8 cellular contexts compared by ENCODE assay signal in the genomic region with DNA sequence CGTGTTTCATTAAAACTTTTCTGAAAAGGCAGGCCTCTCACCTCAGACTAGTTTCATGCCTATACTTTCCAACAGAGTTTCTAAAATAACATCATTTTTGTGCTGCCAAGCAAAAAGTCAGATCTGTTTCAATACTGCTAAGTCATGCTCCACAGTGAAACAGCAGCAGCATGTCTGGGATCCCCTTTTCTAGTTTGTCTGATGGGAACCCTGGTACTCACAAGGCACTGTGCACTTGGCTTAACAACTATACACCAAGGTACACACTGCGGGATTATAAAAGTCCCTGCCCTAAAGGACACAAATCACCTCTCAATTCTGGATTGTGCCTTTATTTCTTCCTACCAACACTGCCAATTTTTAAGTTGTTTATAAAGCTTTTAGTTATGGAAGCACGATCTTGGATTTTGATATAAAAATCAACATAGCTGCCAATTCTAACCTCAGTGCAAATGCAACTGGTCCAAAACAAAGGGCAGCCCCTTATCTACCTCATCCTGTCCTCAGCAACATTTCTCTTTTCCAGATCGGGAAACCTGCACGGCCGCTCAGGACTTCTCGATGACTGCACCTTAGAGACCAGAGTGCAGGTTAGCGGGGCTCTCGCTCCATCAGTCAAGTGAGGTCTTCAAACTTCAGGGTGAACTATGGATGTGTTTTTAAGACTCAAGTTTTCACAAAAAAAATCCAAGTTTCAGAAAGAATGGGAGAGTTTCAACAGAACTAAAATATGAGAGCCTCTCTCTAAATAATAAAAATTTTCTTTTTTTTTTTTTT. TPM values are rescaled to one million over a fixed set of nuclear protein-coding genes. Genes with fewer than 3 reads are reported as not detected.
DNase-seq lines count a peak whose midpoint lies in the region; ATAC-seq and TF ChIP-seq lines count a peak whose summit lies in the region.

No MANE protein-coding gene starts in this region.

- H3K27me3 ChIP-seq in right atrium auricular region: no peaks in the 10 kb centered on the region
- no peaks in the 10 kb centered on the region for H3K27me3 ChIP-seq in liver (ENCODE audit: control insufficient read depth in 4 of 4, insufficient read depth in 4 of 4, low read length in 3 of 4)
- no peaks in the 10 kb centered on the region for H3K27me3 ChIP-seq in vagina

- H3K9me3 ChIP-seq in right atrium auricular region (no peaks in the 10 kb centered on the region), liver (ENCODE audit: control insufficient read depth in 4 of 4, low read length in 3 of 4) (no peaks in the 10 kb centered on the region), vagina (no peaks in the 10 kb centered on the region)

- ATAC-seq in left ventricle myocardium superior: no peak
- no peak for ATAC-seq in activated CD8-positive, alpha-beta T cell treated with anti-CD3 and anti-CD28 coated beads for 36 hours
- ATAC-seq in HG02623 (IDR thresholded peaks at IDR 0.05; ENCODE audit: unreplicated experiment): no peak
- ATAC-seq in HG03097 (IDR thresholded peaks at IDR 0.05; ENCODE audit: low FRiP score, unreplicated experiment): no peak

- H3K9me3 Mint-ChIP-seq in activated CD8-positive, alpha-beta T cell treated with anti-CD3 and anti-CD28 coated beads for 36 hours: no peaks in the 10 kb centered on the region

- H3K27ac ChIP-seq in right atrium auricular region: peak overlapping the region; percentile 34 to 100
- peak overlapping the region; percentile 42 to 74 for H3K27ac ChIP-seq in liver (ENCODE audit: low read depth in 1 of 2, low read length in 2 of 2)
- H3K27ac ChIP-seq in vagina: peak overlapping the region; percentile 100

- H3K36me3 ChIP-seq in right atrium auricular region: peaks cover 27% of the 10 kb centered on the region
- H3K36me3 ChIP-seq in liver (ENCODE audit: control insufficient read depth in 4 of 4, insufficient read depth in 3 of 4, low read depth in 1 of 4, low read length in 3 of 4): peaks cover 0 to 20% (median 15%) of the 10 kb centered on the region in 4 donors
- H3K36me3 ChIP-seq in vagina: peaks cover 3 to 19% of the 10 kb centered on the region in 2 donors

- peaks cover 27% of the 10 kb centered on the region for H3K36me3 Mint-ChIP-seq in activated CD8-positive, alpha-beta T cell treated with anti-CD3 and anti-CD28 coated beads for 36 hours (ENCODE audit: low read depth)

- intact Hi-C loops in left ventricle myocardium superior (cut with micrococcal nuclease): no loop called here
- intact Hi-C loops in activated CD8-positive, alpha-beta T cell treated with anti-CD3 and anti-CD28 coated beads for 36 hours (cut with micrococcal nuclease): no loop called here
- intact Hi-C loops in vagina (cut with DNase I): no loop called here

- no peak for TF ChIP-seq CTCF in right atrium auricular region (IDR thresholded peaks at IDR 0.05)
- TF ChIP-seq CTCF in activated CD8-positive, alpha-beta T cell treated with anti-CD3 and anti-CD28 coated beads for 36 hours (IDR thresholded peaks at IDR 0.05): no peak
- TF ChIP-seq CTCF in liver (IDR thresholded peaks at IDR 0.05; ENCODE audit: low read depth, low read length, missing input control): no peak
- TF ChIP-seq CTCF in vagina (IDR thresholded peaks at IDR 0.05): no peak

- peaks cover 40% of the 10 kb centered on the region for H3K4me1 Mint-ChIP-seq in activated CD8-positive, alpha-beta T cell treated with anti-CD3 and anti-CD28 coated beads for 36 hours (ENCODE audit: low read depth)

- peak overlapping the region; percentile 87 for H3K4me3 Mint-ChIP-seq in activated CD8-positive, alpha-beta T cell treated with anti-CD3 and anti-CD28 coated beads for 36 hours

- H3K4me3 ChIP-seq in right atrium auricular region: no peak overlapping the region
- no peak overlapping the region for H3K4me3 ChIP-seq in liver (ENCODE audit: low read depth in 1 of 3, low read length in 3 of 3)
- no peak overlapping the region for H3K4me3 ChIP-seq in vagina

- no peak for DNase-seq in right atrium auricular region (ENCODE audit: low spot score)
- DNase-seq in left ventricle myocardium superior: no peak
- peak; percentile 11 for DNase-seq in activated CD8-positive, alpha-beta T cell treated with anti-CD3 and anti-CD28 coated beads for 36 hours
- DNase-seq in vagina (ENCODE audit: extremely low spot score in 2 of 2): no peak
- no peak for DNase-seq in superior temporal gyrus (ENCODE audit: extremely low spot score)

- POLR2A ChIA-PET in activated CD8-positive, alpha-beta T cell treated with anti-CD3 and anti-CD28 coated beads for 36 hours (lab: Charles Lee): interaction anchor here (0.6 to 7.1 kb wide), 2 partner anchors 13 to 56 kb away, joined by 3 to 95 read pairs; no protein-coding TSS in a partner anchor

- H3K4me1 ChIP-seq in right atrium auricular region: peaks cover 0 to 35% of the 10 kb centered on the region in 2 donors
- peaks cover 1 to 33% (median 13%) of the 10 kb centered on the region in 4 donors for H3K4me1 ChIP-seq in liver (ENCODE audit: control insufficient read depth in 4 of 4, insufficient read depth in 4 of 4, low read length in 3 of 4)
- H3K4me1 ChIP-seq in vagina: peaks cover 37% of the 10 kb centered on the region

- WGBS in liver: 52% methylated on average over 9 of the region's 9 CpGs

- CTCF ChIA-PET in activated CD8-positive, alpha-beta T cell treated with anti-CD3 and anti-CD28 coated beads for 36 hours (lab: Charles Lee): interaction anchor here (1.4 to 2.1 kb wide), 3 partner anchors 10 to 227 kb away, joined by 3 to 7 read pairs (median 3); no protein-coding TSS in a partner anchor

- no peaks in the 10 kb centered on the region for H3K27me3 Mint-ChIP-seq in activated CD8-positive, alpha-beta T cell treated with anti-CD3 and anti-CD28 coated beads for 36 hours

- TF ChIP-seq POLR2A in vagina (IDR thresholded peaks at IDR 0.05): no peak

- TF ChIP-seq RAD21 in liver (IDR thresholded peaks at IDR 0.05): no peak

- H3K9ac ChIP-seq in liver (ENCODE audit: low read depth in 1 of 2, low read length in 2 of 2): peak overlapping the region in 1 of 2 donors; percentile 47

- H3K27ac Mint-ChIP-seq in activated CD8-positive, alpha-beta T cell treated with anti-CD3 and anti-CD28 coated beads for 36 hours: peak overlapping the region; percentile 31

TF ChIP-seq in liver, 16 proteins besides CTCF, POLR2A, EP300 and RAD21:
- TF ChIP-seq YY1 (IDR thresholded peaks at IDR 0.05) (peak; percentile 64), FOXA1 (IDR thresholded peaks at IDR 0.05) (no peak)
- TF ChIP-seq, protein P1, sequence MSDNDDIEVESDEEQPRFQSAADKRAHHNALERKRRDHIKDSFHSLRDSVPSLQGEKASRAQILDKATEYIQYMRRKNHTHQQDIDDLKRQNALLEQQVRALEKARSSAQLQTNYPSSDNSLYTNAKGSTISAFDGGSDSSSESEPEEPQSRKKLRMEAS (IDR thresholded peaks at IDR 0.05): no peak
- TF ChIP-seq, protein P2, sequence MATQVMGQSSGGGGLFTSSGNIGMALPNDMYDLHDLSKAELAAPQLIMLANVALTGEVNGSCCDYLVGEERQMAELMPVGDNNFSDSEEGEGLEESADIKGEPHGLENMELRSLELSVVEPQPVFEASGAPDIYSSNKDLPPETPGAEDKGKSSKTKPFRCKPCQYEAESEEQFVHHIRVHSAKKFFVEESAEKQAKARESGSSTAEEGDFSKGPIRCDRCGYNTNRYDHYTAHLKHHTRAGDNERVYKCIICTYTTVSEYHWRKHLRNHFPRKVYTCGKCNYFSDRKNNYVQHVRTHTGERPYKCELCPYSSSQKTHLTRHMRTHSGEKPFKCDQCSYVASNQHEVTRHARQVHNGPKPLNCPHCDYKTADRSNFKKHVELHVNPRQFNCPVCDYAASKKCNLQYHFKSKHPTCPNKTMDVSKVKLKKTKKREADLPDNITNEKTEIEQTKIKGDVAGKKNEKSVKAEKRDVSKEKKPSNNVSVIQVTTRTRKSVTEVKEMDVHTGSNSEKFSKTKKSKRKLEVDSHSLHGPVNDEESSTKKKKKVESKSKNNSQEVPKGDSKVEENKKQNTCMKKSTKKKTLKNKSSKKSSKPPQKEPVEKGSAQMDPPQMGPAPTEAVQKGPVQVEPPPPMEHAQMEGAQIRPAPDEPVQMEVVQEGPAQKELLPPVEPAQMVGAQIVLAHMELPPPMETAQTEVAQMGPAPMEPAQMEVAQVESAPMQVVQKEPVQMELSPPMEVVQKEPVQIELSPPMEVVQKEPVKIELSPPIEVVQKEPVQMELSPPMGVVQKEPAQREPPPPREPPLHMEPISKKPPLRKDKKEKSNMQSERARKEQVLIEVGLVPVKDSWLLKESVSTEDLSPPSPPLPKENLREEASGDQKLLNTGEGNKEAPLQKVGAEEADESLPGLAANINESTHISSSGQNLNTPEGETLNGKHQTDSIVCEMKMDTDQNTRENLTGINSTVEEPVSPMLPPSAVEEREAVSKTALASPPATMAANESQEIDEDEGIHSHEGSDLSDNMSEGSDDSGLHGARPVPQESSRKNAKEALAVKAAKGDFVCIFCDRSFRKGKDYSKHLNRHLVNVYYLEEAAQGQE (IDR thresholded peaks at IDR 0.05): peak; percentile 19

RNA-seq across cellular contexts. Expression of a gene that starts 1.7 kb away (rescaled TPM):
- total RNA-seq in right atrium auricular region (100 to 1,000 TPM; 175 to 205 TPM), left ventricle myocardium superior (240 TPM), liver (100 to 1,000 TPM; 121 to 181 TPM), vagina (186 TPM)
- 100 to 1,000 TPM; 202 to 207 TPM for total RNA-seq in activated CD8-positive, alpha-beta T cell treated with anti-CD3 and anti-CD28 coated beads for 36 hours
- 100 to 1,000 TPM; 203 to 435 TPM for polyA plus RNA-seq in liver

RNA-seq across cellular contexts. Expression of a gene that starts 52.9 kb away (rescaled TPM):
- total RNA-seq in right atrium auricular region (10 to 100 TPM; 71.7 to 74.2 TPM), left ventricle myocardium superior (127 TPM), liver (10 to 100 TPM; 48.0 to 86.0 TPM), vagina (77.6 TPM)
- total RNA-seq in activated CD8-positive, alpha-beta T cell treated with anti-CD3 and anti-CD28 coated beads for 36 hours: 10 to 100 TPM; 68.4 to 69.2 TPM
- 10 to 100 TPM; 14.1 to 18.1 TPM for polyA plus RNA-seq in liver
